ENCODE assay signal across 6 cellular contexts in the genomic region with DNA sequence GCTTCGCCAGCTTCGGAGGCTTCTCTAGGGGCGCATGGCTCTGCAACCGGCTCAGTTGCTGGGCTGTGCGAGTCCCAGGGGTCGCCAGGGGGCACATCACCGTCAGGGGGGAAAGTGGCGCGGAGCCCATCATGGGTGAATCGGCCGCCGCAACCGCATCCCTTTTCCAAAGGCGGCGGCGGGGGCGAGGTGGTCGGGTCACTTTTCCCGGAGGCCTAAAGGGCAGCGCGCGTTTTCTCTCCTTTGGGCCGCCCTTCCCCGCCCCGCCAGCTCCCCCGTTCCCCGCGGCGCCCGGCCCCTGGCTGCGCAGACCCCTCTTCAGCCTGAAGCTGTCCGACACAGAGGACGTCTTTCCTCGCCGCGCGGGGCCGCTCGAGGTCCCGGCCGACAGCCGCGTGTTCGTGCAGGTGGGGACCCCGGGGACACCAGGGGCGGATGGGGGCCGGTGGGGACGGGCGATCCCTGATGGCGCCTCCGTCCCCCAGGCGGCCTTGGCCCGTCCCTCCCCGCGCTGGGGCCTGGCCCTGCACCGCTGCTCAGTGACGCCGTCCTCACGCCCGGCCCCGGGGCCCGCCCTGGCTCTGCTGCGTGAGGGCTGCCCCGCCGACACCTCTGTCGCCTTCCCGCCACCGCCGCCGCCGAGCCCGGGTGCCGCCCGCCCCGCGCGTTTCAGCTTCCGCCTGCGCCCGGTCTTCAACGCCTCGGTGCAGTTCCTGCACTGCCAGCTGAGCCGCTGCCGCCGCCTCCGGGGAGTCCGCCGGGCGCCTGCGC. TPM values are rescaled to one million over a fixed set of nuclear protein-coding genes. Genes with fewer than 3 reads are reported as not detected.
DNase-seq lines count a peak whose midpoint lies in the region; ATAC-seq lines count a peak whose summit lies in the region.

No MANE protein-coding gene starts in this region.

- intact Hi-C loops in activated CD4-positive, alpha-beta memory T cell treated with anti-CD3 and anti-CD28 coated beads for 36 hours (cut with micrococcal nuclease) = no loop called here
- intact Hi-C loops in aorta (cut with DNase I) = no loop called here

- CTCF ChIA-PET in activated CD4-positive, alpha-beta memory T cell treated with anti-CD3 and anti-CD28 coated beads for 36 hours (lab: Charles Lee) = interaction anchor here (0.6 to 4.0 kb wide), 6 partner anchors 13 to 347 kb away, joined by 3 to 18 read pairs (median 4); a partner anchor contains a TSS

- peaks cover 7% of the 10 kb centered on the region for H3K36me3 Mint-ChIP-seq in IgD-negative memory B cell
- peaks cover 13% of the 10 kb centered on the region for H3K36me3 Mint-ChIP-seq in activated CD4-positive, alpha-beta memory T cell treated with anti-CD3 and anti-CD28 coated beads for 36 hours

- H3K4me3 ChIP-seq in iPS-18a (ENCODE audit: low read length) (peak overlapping the region; percentile 47), aorta (ENCODE audit: low read length in 2 of 2) (no peak overlapping the region)

- peak overlapping the region in 1 of 3 donors; percentile 91 for H3K27ac Mint-ChIP-seq in IgD-negative memory B cell
- H3K27ac Mint-ChIP-seq in activated CD4-positive, alpha-beta memory T cell treated with anti-CD3 and anti-CD28 coated beads for 36 hours = no peak overlapping the region

- H3K4me1 Mint-ChIP-seq in IgD-negative memory B cell = peaks cover 12 to 24% (median 13%) of the 10 kb centered on the region in 3 donors
- peaks cover 26% of the 10 kb centered on the region for H3K4me1 Mint-ChIP-seq in activated CD4-positive, alpha-beta memory T cell treated with anti-CD3 and anti-CD28 coated beads for 36 hours (ENCODE audit: low read depth)

- H3K9me3 Mint-ChIP-seq in IgD-negative memory B cell = peaks cover 0 to 2% (median 0%) of the 10 kb centered on the region in 3 donors
- no peaks in the 10 kb centered on the region for H3K9me3 Mint-ChIP-seq in activated CD4-positive, alpha-beta memory T cell treated with anti-CD3 and anti-CD28 coated beads for 36 hours

- H3K9me3 ChIP-seq in iPS-18a (ENCODE audit: control insufficient read depth, low read depth, low read length) = no peaks in the 10 kb centered on the region
- H3K9me3 ChIP-seq in aorta (ENCODE audit: control insufficient read depth, low read length) = no peaks in the 10 kb centered on the region

- H3K9ac ChIP-seq in iPS-18a (ENCODE audit: low read length) = no peak overlapping the region

- H3K27ac ChIP-seq in iPS-18a (ENCODE audit: low read length) (no peak overlapping the region), aorta (ENCODE audit: low read depth in 1 of 2, low read length in 2 of 2) (no peak overlapping the region)

- POLR2A ChIA-PET in activated CD4-positive, alpha-beta memory T cell treated with anti-CD3 and anti-CD28 coated beads for 36 hours (lab: Charles Lee) = interaction anchor here (1.0 to 1.6 kb wide), 3 partner anchors 12 to 47 kb away, joined by 3 to 6 read pairs (median 3); a partner anchor contains a TSS

- ATAC-seq in aorta (ENCODE audit: low FRiP score) (no peak), GM21526 (IDR thresholded peaks at IDR 0.05; ENCODE audit: low FRiP score, unreplicated experiment) (no peak)

- peaks cover 26% of the 10 kb centered on the region for H3K27me3 Mint-ChIP-seq in IgD-negative memory B cell
- peaks cover 23% of the 10 kb centered on the region for H3K27me3 Mint-ChIP-seq in activated CD4-positive, alpha-beta memory T cell treated with anti-CD3 and anti-CD28 coated beads for 36 hours

- peaks cover 9% of the 10 kb centered on the region for H3K36me3 ChIP-seq in iPS-18a (ENCODE audit: control insufficient read depth, low read depth, low read length)
- peaks cover 0 to 2% of the 10 kb centered on the region in 2 donors for H3K36me3 ChIP-seq in aorta (ENCODE audit: control insufficient read depth in 1 of 2, insufficient read depth in 2 of 2, low read length in 1 of 2)

- H3K27me3 ChIP-seq in iPS-18a (ENCODE audit: control insufficient read depth, insufficient read depth, low read length) (peaks cover 61% of the 10 kb centered on the region), aorta (ENCODE audit: control insufficient read depth in 1 of 2, insufficient read depth in 2 of 2, low read length in 1 of 2) (no peaks in the 10 kb centered on the region)

- H3K4me3 Mint-ChIP-seq in IgD-negative memory B cell = peak overlapping the region; percentile 47 to 80 (median 71)
- H3K4me3 Mint-ChIP-seq in activated CD4-positive, alpha-beta memory T cell treated with anti-CD3 and anti-CD28 coated beads for 36 hours = peak overlapping the region; percentile 69

- peak; percentile 74 for DNase-seq in activated CD4-positive, alpha-beta memory T cell treated with anti-CD3 and anti-CD28 coated beads for 36 hours
- DNase-seq in aorta (peak; percentile 53 to 82), SHP77 treated with DMSO at 0.1 percent for 48 hours (lab: John Stamatoyannopoulos, UW) (no peak)

- 1% methylated on average over 58 to 90 of the region's 90 CpGs for WGBS in aorta, 2 donors

- H3K4me1 ChIP-seq in iPS-18a (ENCODE audit: control insufficient read depth, low read depth, low read length) (peaks cover 8% of the 10 kb centered on the region), aorta (ENCODE audit: control insufficient read depth in 1 of 2, insufficient read depth in 2 of 2, low read length in 2 of 2) (no peaks in the 10 kb centered on the region)

RNA-seq across cellular contexts. Expression of a gene that starts 1.7 kb away (rescaled TPM):
- not detected for polyA plus RNA-seq in IgD-negative memory B cell
- 1 to 10 TPM; 4.4 to 4.6 TPM for total RNA-seq in activated CD4-positive, alpha-beta memory T cell treated with anti-CD3 and anti-CD28 coated beads for 36 hours
- under 1 TPM in 1 of 2 donors, not detected in 1; 0.84 TPM for total RNA-seq in aorta
- polyA plus RNA-seq in aorta = 1 to 10 TPM in 1 of 2 donors, not detected in 1; 1.5 TPM

RNA-seq across cellular contexts. Expression of a gene that starts 3.8 kb away (rescaled TPM):
- polyA plus RNA-seq in IgD-negative memory B cell (19.0 TPM), aorta (10 to 100 TPM; 12.0 to 22.6 TPM)
- 10 to 100 TPM; 18.7 to 20.2 TPM for total RNA-seq in activated CD4-positive, alpha-beta memory T cell treated with anti-CD3 and anti-CD28 coated beads for 36 hours
- 10 to 100 TPM; 20.0 to 26.6 TPM for total RNA-seq in aorta

RNA-seq across cellular contexts. Expression of a gene that starts 9.6 kb away (rescaled TPM):
- polyA plus RNA-seq in IgD-negative memory B cell = not detected
- under 1 TPM; 0.29 to 0.77 TPM for total RNA-seq in activated CD4-positive, alpha-beta memory T cell treated with anti-CD3 and anti-CD28 coated beads for 36 hours
- 1 to 10 TPM; 1.9 to 2.5 TPM for total RNA-seq in aorta
- polyA plus RNA-seq in aorta = under 1 TPM in 1 of 2 donors, not detected in 1; 0.51 TPM

RNA-seq across cellular contexts. Expression of a gene that starts 12.6 kb away (rescaled TPM):
- polyA plus RNA-seq in IgD-negative memory B cell (2.4 TPM), aorta (10 to 100 TPM; 14.7 to 23.3 TPM)
- total RNA-seq in activated CD4-positive, alpha-beta memory T cell treated with anti-CD3 and anti-CD28 coated beads for 36 hours = 10 to 100 TPM; 29.1 to 30.1 TPM
- 10 to 100 TPM; 26.6 to 34.3 TPM for total RNA-seq in aorta

RNA-seq across cellular contexts. Expression of a gene that starts 27.1 kb away (rescaled TPM):
- polyA plus RNA-seq in IgD-negative memory B cell (16.1 TPM), aorta (100 to 1,000 TPM in 1 of 2 donors, 10 to 100 TPM in 1; 26.4 to 126 TPM)
- total RNA-seq in activated CD4-positive, alpha-beta memory T cell treated with anti-CD3 and anti-CD28 coated beads for 36 hours = 10 to 100 TPM; 66.5 to 68.5 TPM
- 10 to 100 TPM; 44.5 to 53.5 TPM for total RNA-seq in aorta
